In the genomic region with DNA sequence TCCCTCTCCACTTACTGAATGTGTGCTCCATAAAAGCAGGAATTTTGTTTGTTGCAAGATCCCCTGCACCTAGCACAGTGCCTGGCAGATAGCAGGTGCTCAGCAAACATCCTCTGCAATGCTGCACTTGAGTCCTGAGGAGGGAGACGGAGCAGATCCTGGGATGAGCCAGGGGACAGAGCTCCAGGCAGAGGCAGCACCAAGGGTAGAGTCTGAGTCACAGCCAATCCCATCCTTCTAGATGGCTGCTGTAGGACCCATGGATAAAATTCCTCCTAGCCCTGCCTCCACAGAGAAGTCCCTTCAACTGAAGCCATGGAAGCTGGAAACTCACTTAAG, we compare ENCODE assay signal across 7 cellular contexts. TPM values are rescaled to one million over a fixed set of nuclear protein-coding genes. Genes with fewer than 3 reads are reported as not detected.
DNase-seq lines count a peak whose midpoint lies in the region; FAIRE-seq and TF ChIP-seq lines count a peak whose summit lies in the region.
"Not testable (repeated sequence)": the region's sequence is repeated elsewhere in the genome, so short reads cannot be mapped to it uniquely, and the experiment has no call there.

No MANE protein-coding gene starts in this region.

- H3K9me3 Mint-ChIP-seq in endodermal cell = not testable (repeated sequence)

- WGBS in endodermal cell (ENCODE audit: insufficient coverage in 1 of 2, insufficient read length in 1 of 2), 2 experiments = 80% methylated on average over 1 of the region's 1 CpG; no CpG with 5 or more reads in 1 of the 2 experiments

- H3K79me2 ChIP-seq in PC-9 (ENCODE audit: low read depth); keratinocyte (ENCODE audit: control insufficient read depth, insufficient read depth, low read length): not testable (repeated sequence)

- not testable (repeated sequence) for FAIRE-seq in keratinocyte (lab: Jason Lieb, UNC)

- TF ChIP-seq CTCF in HEK293 (tag by site-specific recombination; IDR thresholded peaks at IDR 0.05); PC-9 (conservative IDR thresholded peaks at IDR 0.05); endodermal cell (conservative IDR thresholded peaks at IDR 0.05); keratinocyte (optimal IDR thresholded peaks at IDR 0.05 in 1 of 3, IDR thresholded peaks at IDR 0.05 in 1 of 3, conservative IDR thresholded peaks at IDR 0.05 in 1 of 3; ENCODE audit: extremely low read depth in 1 of 3, insufficient read depth in 2 of 3, low read length in 3 of 3): not testable (repeated sequence)

- POLR2A ChIA-PET in HEK293 (lab: Yijun Ruan, JAX) = not testable (repeated sequence)
- POLR2A ChIA-PET in PC-9 (lab: Charles Lee; ENCODE audit: unreplicated experiment) = interaction anchor here (0.5 kb wide), 1 partner anchor 35 kb away, joined by 4 read pairs; no protein-coding TSS in a partner anchor

- H3K27ac Mint-ChIP-seq in endodermal cell = not testable (repeated sequence)

- not testable (repeated sequence) for H3K9ac ChIP-seq in endodermal cell (ENCODE audit: extremely low read depth, low read length, poor library complexity, severe bottlenecking)
- H3K9ac ChIP-seq in keratinocyte (ENCODE audit: control insufficient read depth, extremely low read depth, insufficient read depth, low read length) = peak overlapping the region; percentile 9

- peak overlapping the region; percentile 69 for H3K4me2 ChIP-seq in PC-9
- peak overlapping the region; percentile 39 for H3K4me2 ChIP-seq in keratinocyte (ENCODE audit: control insufficient read depth, extremely low read depth, insufficient read depth, low read depth, low read length)

- not testable (repeated sequence) for H3K4me3 ChIP-seq in HEK293 (ENCODE audit: low read depth, low read length); PC-9; endodermal cell (ENCODE audit: low read length); keratinocyte (ENCODE audit: control insufficient read depth in 2 of 3, extremely low read depth in 1 of 3, insufficient read depth in 2 of 3, low read depth in 1 of 3, low read length in 3 of 3)

- not testable (repeated sequence) for BruUV-seq in PC-9 (replicated peaks; lab: Mats Ljungman, UMichigan)

- not testable (repeated sequence) for H3K9me3 ChIP-seq in HEK293 (ENCODE audit: control insufficient read depth, insufficient read depth, low read depth, low read length); PC-9 (ENCODE audit: insufficient read depth, low read depth); endodermal cell (ENCODE audit: control insufficient read depth, low read length); keratinocyte (ENCODE audit: control insufficient read depth, low read depth, low read length)

- not testable (repeated sequence) for H3K27me3 Mint-ChIP-seq in endodermal cell (ENCODE audit: insufficient read depth)

- H3K4me3 Mint-ChIP-seq in endodermal cell = not testable (repeated sequence)

- H3K9me2 ChIP-seq in PC-9 (ENCODE audit: insufficient read depth) = not testable (repeated sequence)

- H3K36me3 Mint-ChIP-seq in endodermal cell (ENCODE audit: low read depth) = not testable (repeated sequence)

- DNase-seq in Daoy (ENCODE audit: low read depth) (peak; percentile 12), PC-9 (peak in 1 of 2 experiments; percentile 53), SW480 (ENCODE audit: low spot score) (peak; percentile 65), endodermal cell (peak; percentile 67), renal cortical epithelial cell (ENCODE audit: low read depth) (peak; percentile 21)
- DNase-seq in keratinocyte (ENCODE audit: low read depth, low spot score) = not testable (repeated sequence)

- not testable (repeated sequence) for H3K9me1 ChIP-seq in keratinocyte (ENCODE audit: control insufficient read depth, extremely low read depth, insufficient read depth, low read length)

- H3K27me3 ChIP-seq in PC-9 (ENCODE audit: insufficient read depth, low read depth); endodermal cell (ENCODE audit: control insufficient read depth, insufficient read depth, low read length, poor library complexity, severe bottlenecking); keratinocyte (ENCODE audit: control insufficient read depth, extremely low read depth, insufficient read depth, low read length): not testable (repeated sequence)

- CTCF ChIA-PET in HEK293 (lab: Yijun Ruan, JAX) = not testable (repeated sequence)
- CTCF ChIA-PET in PC-9 (lab: Charles Lee) = interaction anchor here (0.9 kb wide), 1 partner anchor 776 kb away, joined by 4 read pairs; no protein-coding TSS in a partner anchor

- H2AFZ ChIP-seq in PC-9; keratinocyte (ENCODE audit: control insufficient read depth, low read length): not testable (repeated sequence)

- H3F3A ChIP-seq in PC-9 (ENCODE audit: insufficient read depth, low read depth) = peaks cover 36% of the 10 kb centered on the region

- H3K27ac ChIP-seq in HEK293 (ENCODE audit: extremely low read depth, low read depth, low read length); endodermal cell (ENCODE audit: low read depth, low read length): not testable (repeated sequence)
- H3K27ac ChIP-seq in PC-9 (peak overlapping the region; percentile 95), keratinocyte (ENCODE audit: control insufficient read depth, insufficient read depth, low read length) (peak overlapping the region; percentile 44)

- not testable (repeated sequence) for H3K36me3 ChIP-seq in HEK293 (ENCODE audit: control insufficient read depth in 2 of 2, insufficient read depth in 1 of 2, low read length in 2 of 2); PC-9 (ENCODE audit: low read depth); endodermal cell (ENCODE audit: control insufficient read depth, insufficient read depth, low read length); keratinocyte (ENCODE audit: control insufficient read depth in 2 of 2, extremely low read depth in 1 of 2, insufficient read depth in 2 of 2, low read length in 2 of 2)

- peaks cover 15% of the 10 kb centered on the region for H3K4me1 Mint-ChIP-seq in endodermal cell

- intact Hi-C loops in PC-9 (cut with micrococcal nuclease; ENCODE audit: unreplicated experiment) = loop anchor here (2.0 kb wide), 1 partner anchor 58 kb away; no protein-coding TSS in a partner anchor

- not testable (repeated sequence) for H3K4me1 ChIP-seq in HEK293 (ENCODE audit: control insufficient read depth, insufficient read depth, low read length); endodermal cell (ENCODE audit: control insufficient read depth, insufficient read depth, low read length)
- peaks cover 66% of the 10 kb centered on the region for H3K4me1 ChIP-seq in PC-9 (replicated peaks; ENCODE audit: insufficient read depth)
- H3K4me1 ChIP-seq in keratinocyte (ENCODE audit: control insufficient read depth, extremely low read depth, insufficient read depth, low read length) = peaks cover 41% of the 10 kb centered on the region

- dilution Hi-C loops in keratinocyte (cut with MboI; ENCODE audit: extremely low pct_ligation_motif_present, low sequenced_read_pairs) = not testable (repeated sequence)

- H4K20me1 ChIP-seq in PC-9 (ENCODE audit: insufficient read depth); keratinocyte (ENCODE audit: control insufficient read depth, extremely low read depth, insufficient read depth, low read length): not testable (repeated sequence)

TF ChIP-seq in HEK293, 187 proteins besides CTCF, POLR2A, EP300 and RAD21:
- peak; percentile 92 for TF ChIP-seq ZSCAN16 (tag by site-specific recombination; IDR thresholded peaks at IDR 0.05)

RNA-seq across cellular contexts. Expression of a gene that starts 59.3 kb away (rescaled TPM):
- 3.7 and 5.7 TPM in 2 replicates for total RNA-seq in Daoy (2014; rRNA removed; shearing (Covaris generic))
- total RNA-seq in PC-9 (2021) (439 and 495 TPM in 2 replicates), endodermal cell (100 to 1,000 TPM in 1 of 2 donors, 10 to 100 TPM in 1; 75.7 to 146 TPM), renal cortical epithelial cell (27.1 and 217 TPM in 2 replicates)
- polyA plus RNA-seq in endodermal cell (2013, experiment 1 of 2) = 55.0 TPM
- 66.7 TPM for polyA plus RNA-seq in endodermal cell (2013, experiment 2 of 2)
- polyA plus RNA-seq in keratinocyte = 52.2 to 93.9 TPM (median 64.4 TPM) in 3 replicates
- polyA plus RNA-seq in keratinocyte (2011; ENCODE audit: low read depth) = 161 TPM
- polyA plus RNA-seq in keratinocyte (2011; cell fraction: cytosol; rRNA removed) = 72.7 and 101 TPM in 2 replicates
- polyA plus RNA-seq in keratinocyte (2011; cell fraction: nucleus; rRNA removed) = 174 and 222 TPM in 2 replicates
- polyA plus RNA-seq in keratinocyte (2012; ENCODE audit: low replicate concordance) = 111 and 224 TPM in 2 replicates
- polyA minus RNA-seq in keratinocyte = 125 to 387 TPM (median 155 TPM) in 3 replicates
- polyA minus RNA-seq in keratinocyte (2011; cell fraction: cytosol; rRNA and poly(A)+ RNA removed) = 139 TPM
- polyA minus RNA-seq in keratinocyte (2011; cell fraction: nucleus; rRNA and poly(A)+ RNA removed) = 253 and 279 TPM in 2 replicates
